In the genomic region with DNA sequence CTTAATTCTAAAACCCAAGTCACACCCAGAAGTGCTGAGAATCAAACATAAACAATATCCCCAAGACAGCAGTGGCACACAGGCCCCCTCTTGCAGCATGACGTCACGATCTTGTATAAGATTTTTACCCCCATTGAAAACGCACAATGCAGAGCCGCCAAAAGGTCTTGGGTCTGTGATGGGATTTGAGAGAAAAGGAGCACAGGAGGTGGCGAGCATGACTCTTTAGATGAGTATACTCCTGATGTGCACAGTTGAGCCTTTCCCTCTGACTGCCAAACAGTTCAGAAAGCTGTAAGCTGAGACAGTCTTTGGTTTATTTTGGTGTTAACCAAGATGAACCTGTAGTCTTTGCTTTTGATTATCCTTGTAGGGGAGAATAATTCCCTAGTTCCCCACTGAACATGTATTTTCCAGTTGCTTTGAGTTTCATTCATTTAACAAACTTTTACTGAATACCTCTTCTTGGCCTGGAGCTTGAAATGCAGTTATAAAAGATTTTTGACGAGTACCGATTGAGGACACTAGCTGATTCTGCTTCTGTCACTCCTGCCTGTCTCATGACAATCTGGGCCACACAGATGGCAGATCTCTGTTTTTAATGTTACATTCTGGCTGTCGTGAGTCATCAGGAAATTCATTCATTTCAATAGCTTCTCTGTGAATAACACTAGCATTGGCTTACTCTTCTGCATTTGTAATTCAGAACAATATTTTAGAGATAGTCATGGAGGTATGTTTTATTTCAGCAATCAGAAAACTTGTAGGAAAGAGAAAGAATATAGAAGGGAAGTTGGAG, we compare ENCODE assay signal across 11 cellular contexts. TPM values are rescaled to one million over a fixed set of nuclear protein-coding genes. Genes with fewer than 3 reads are reported as not detected.
DNase-seq lines count a peak whose midpoint lies in the region; ATAC-seq and TF ChIP-seq lines count a peak whose summit lies in the region.
"Had no signal": no experiment of that assay in that cellular context is flagged by ENCODE, and none has a peak within 500 bp of the region (broad histone marks: within the 10 kb centered on the region; RNA-seq: fewer than 3 reads in every experiment).

No MANE protein-coding gene starts in this region.

- no peaks in the 10 kb centered on the region for H3K27me3 Mint-ChIP-seq in endodermal cell (ENCODE audit: insufficient read depth)
- H3K27me3 Mint-ChIP-seq in stimulated activated memory B cell treated with anti-CD40 and anti-IgM and Interleukin-4, amounts not matched to agents 10 μg/mL and 1 μg/mL and 100 μg/mL, for 72 hours: no peaks in the 10 kb centered on the region

- no peak overlapping the region for H3K4me3 ChIP-seq in GM23248
- no peak overlapping the region for H3K4me3 ChIP-seq in endodermal cell (ENCODE audit: low read length)
- no peak overlapping the region for H3K4me3 ChIP-seq in right atrium auricular region

- no peaks in the 10 kb centered on the region for H3K9me2 ChIP-seq in GM23248 (ENCODE audit: insufficient read depth)

- no peak overlapping the region for H3K4me2 ChIP-seq in GM23248 (ENCODE audit: unreplicated experiment)

- H3K9me3 ChIP-seq in GM23248 (ENCODE audit: low read depth): no peaks in the 10 kb centered on the region
- no peaks in the 10 kb centered on the region for H3K9me3 ChIP-seq in endodermal cell (ENCODE audit: control insufficient read depth, low read length)
- H3K9me3 ChIP-seq in right atrium auricular region: no peaks in the 10 kb centered on the region

- 0 out of 2 replicates have a peak, but pooled peaks cover 12% of the 10 kb centered on the region for H3F3A ChIP-seq in GM23248 (ENCODE audit: insufficient read depth)

- no peak overlapping the region for H3K27ac ChIP-seq in GM23248
- H3K27ac ChIP-seq in endodermal cell (ENCODE audit: low read depth, low read length): peak overlapping the region; percentile 16
- H3K27ac ChIP-seq in right atrium auricular region: no peak overlapping the region

- no peaks in the 10 kb centered on the region for H3K4me1 Mint-ChIP-seq in endodermal cell
- H3K4me1 Mint-ChIP-seq in stimulated activated memory B cell treated with anti-CD40 and anti-IgM and Interleukin-4, amounts not matched to agents 10 μg/mL and 1 μg/mL and 100 μg/mL, for 72 hours: no peaks in the 10 kb centered on the region
- H3K4me1 Mint-ChIP-seq: natural killer cell had no signal

- 56 to 58% methylated on average over 8 of the region's 8 CpGs for WGBS in GM23248 (ENCODE audit: low coverage in 1 of 2, low lambda C conversion rate in 2 of 2, missing lambda C conversion rate in 2 of 2), 2 experiments
- WGBS in endodermal cell (ENCODE audit: insufficient coverage in 1 of 2, insufficient read length in 1 of 2), 2 experiments: 75 to 86% methylated on average over 6 to 8 of the region's 8 CpGs

- H4K20me1 ChIP-seq in GM23248 (ENCODE audit: insufficient read depth): no peaks in the 10 kb centered on the region

- DNase-seq in GM23248: peak; percentile 67
- DNase-seq in RKO (ENCODE audit: low spot score): peak; percentile 20
- no peak for DNase-seq in endodermal cell
- DNase-seq in pulmonary artery endothelial cell (ENCODE audit: low read depth, low spot score): peak; percentile 24
- no peak for DNase-seq in islet precursor cell
- DNase-seq in right atrium auricular region (ENCODE audit: low spot score): no peak
- DNase-seq: Caco-2, natural killer cell, NCI-H1092 had no signal

- no peaks in the 10 kb centered on the region for H3K36me3 Mint-ChIP-seq in endodermal cell (ENCODE audit: low read depth)
- H3K36me3 Mint-ChIP-seq in stimulated activated memory B cell treated with anti-CD40 and anti-IgM and Interleukin-4, amounts not matched to agents 10 μg/mL and 1 μg/mL and 100 μg/mL, for 72 hours: no peaks in the 10 kb centered on the region
- H3K36me3 Mint-ChIP-seq: natural killer cell had no signal

- in situ Hi-C loops in GM23248 (cut with MboI): no loop called here

- H3K9ac ChIP-seq in GM23248 (no peak overlapping the region), endodermal cell (ENCODE audit: extremely low read depth, low read length, poor library complexity, severe bottlenecking) (no peak overlapping the region)

- no peak overlapping the region for H2AFZ ChIP-seq in GM23248

- H3K4me1 ChIP-seq in GM23248 (ENCODE audit: insufficient read depth) (peaks cover 10% of the 10 kb centered on the region), endodermal cell (ENCODE audit: control insufficient read depth, insufficient read depth, low read length) (no peaks in the 10 kb centered on the region), right atrium auricular region (no peaks in the 10 kb centered on the region)
- H3K4me1 ChIP-seq: Caco-2 had no signal

- H3K36me3 ChIP-seq in GM23248 (ENCODE audit: low read depth) (no peaks in the 10 kb centered on the region), endodermal cell (ENCODE audit: control insufficient read depth, insufficient read depth, low read length) (no peaks in the 10 kb centered on the region), right atrium auricular region (no peaks in the 10 kb centered on the region)

- no peak for TF ChIP-seq CTCF in endodermal cell (conservative IDR thresholded peaks at IDR 0.05)
- no peak for TF ChIP-seq CTCF in right atrium auricular region (IDR thresholded peaks at IDR 0.05)

- no peak overlapping the region for H3K4me3 Mint-ChIP-seq in endodermal cell
- no peak overlapping the region for H3K4me3 Mint-ChIP-seq in stimulated activated memory B cell treated with anti-CD40 and anti-IgM and Interleukin-4, amounts not matched to agents 10 μg/mL and 1 μg/mL and 100 μg/mL, for 72 hours
- H3K4me3 Mint-ChIP-seq: natural killer cell had no signal

- H3K9me3 Mint-ChIP-seq in endodermal cell: no peaks in the 10 kb centered on the region
- no peaks in the 10 kb centered on the region for H3K9me3 Mint-ChIP-seq in stimulated activated memory B cell treated with anti-CD40 and anti-IgM and Interleukin-4, amounts not matched to agents 10 μg/mL and 1 μg/mL and 100 μg/mL, for 72 hours
- H3K9me3 Mint-ChIP-seq: natural killer cell had no signal

- ATAC-seq in stimulated activated memory B cell treated with anti-CD40 and anti-IgM and Interleukin-4, amounts not matched to agents 10 μg/mL and 1 μg/mL and 100 μg/mL, for 72 hours: no peak
- ATAC-seq: natural killer cell had no signal

- no peaks in the 10 kb centered on the region for H3K79me2 ChIP-seq in GM23248 (ENCODE audit: insufficient read depth)

- H3K27me3 ChIP-seq in GM23248 (replicated peaks; ENCODE audit: insufficient read depth) (no peaks in the 10 kb centered on the region), endodermal cell (ENCODE audit: control insufficient read depth, insufficient read depth, low read length, poor library complexity, severe bottlenecking) (no peaks in the 10 kb centered on the region), right atrium auricular region (no peaks in the 10 kb centered on the region)

- H3K27ac Mint-ChIP-seq in endodermal cell: no peak overlapping the region
- no peak overlapping the region for H3K27ac Mint-ChIP-seq in stimulated activated memory B cell treated with anti-CD40 and anti-IgM and Interleukin-4, amounts not matched to agents 10 μg/mL and 1 μg/mL and 100 μg/mL, for 72 hours
- H3K27ac Mint-ChIP-seq: natural killer cell had no signal

RNA-seq across cellular contexts. Expression of a gene that starts 28.9 kb away (rescaled TPM):
- total RNA-seq in GM23248 (2014; rRNA removed; shearing (Covaris generic)): not detected in 2 replicates
- not detected in 2 replicates for polyA plus RNA-seq in GM23248 (2016; fragmentation: Nextera tagmentation; extraction: Ambion mirVana)
- total RNA-seq in endodermal cell (1 to 10 TPM; 5.1 to 9.8 TPM), pulmonary artery endothelial cell (0.14 and 0.92 TPM in 2 replicates), right atrium auricular region (1 to 10 TPM; 1.5 to 3.1 TPM)
- polyA plus RNA-seq in endodermal cell (2013, experiment 1 of 2): 11.1 TPM
- 8.5 TPM for polyA plus RNA-seq in endodermal cell (2013, experiment 2 of 2)
- total RNA-seq: Caco-2 had no signal

RNA-seq across cellular contexts. Expression of a gene that starts 50.2 kb away (rescaled TPM):
- not detected in 2 replicates for total RNA-seq in GM23248 (2014; rRNA removed; shearing (Covaris generic))
- polyA plus RNA-seq in GM23248 (2016; fragmentation: Nextera tagmentation; extraction: Ambion mirVana): 0.06 TPM in 1 of 2 replicates, not detected in the other
- under 1 TPM; 0.20 to 0.29 TPM for total RNA-seq in endodermal cell
- not detected for polyA plus RNA-seq in endodermal cell (2013, experiment 1 of 2)
- polyA plus RNA-seq in endodermal cell (2013, experiment 2 of 2): not detected
- 0.11 TPM in 1 of 2 replicates, not detected in the other for total RNA-seq in pulmonary artery endothelial cell
- under 1 TPM in 1 of 2 donors, not detected in 1; 0.82 TPM for total RNA-seq in right atrium auricular region
- total RNA-seq: Caco-2; T-helper 1 cell treated with Interleukin-12 subunit alpha and Interleukin-12 subunit beta and Interleukin-4 antibody, amounts not matched to agents 30 ng/mL and 1 ng/mL, for 36 hours had no signal

RNA-seq across cellular contexts. Expression of a gene that starts 54.5 kb away (rescaled TPM):
- total RNA-seq in GM23248 (2014; rRNA removed; shearing (Covaris generic)): 7.0 and 27.7 TPM in 2 replicates
- polyA plus RNA-seq in GM23248 (2016; fragmentation: Nextera tagmentation; extraction: Ambion mirVana): 53.3 and 56.7 TPM in 2 replicates
- 10 to 100 TPM; 54.1 to 73.7 TPM for total RNA-seq in endodermal cell
- 72.8 TPM for polyA plus RNA-seq in endodermal cell (2013, experiment 1 of 2)
- polyA plus RNA-seq in endodermal cell (2013, experiment 2 of 2): 74.9 TPM
- 24.1 and 39.3 TPM in 2 replicates for total RNA-seq in pulmonary artery endothelial cell
- total RNA-seq in right atrium auricular region: 10 to 100 TPM; 75.8 to 93.9 TPM

Comparison
In these comparisons a context has a peak if more than half of its experiments do, and no peak if none do; other contexts are left out.
1. DNase-seq: peak in GM23248 (single experiment), RKO (single experiment) and pulmonary artery endothelial cell (single experiment); none in endodermal cell (single experiment), islet precursor cell (single experiment) and right atrium auricular region (single experiment).